In genomic region chr2:16546128-16546754, GRCh38 we compare ENCODE assay signal across 3 cellular contexts.
TF ChIP-seq lines count a peak whose summit lies in the region.

No MANE protein-coding gene starts in this region.

TF ChIP-seq in GM23338, 12 proteins besides CTCF, POLR2A, EP300 and RAD21 (continued from another document):
- peak; percentile 92 for TF ChIP-seq REST (IDR thresholded peaks at IDR 0.05; ENCODE audit: unreplicated experiment)

TF ChIP-seq in endothelial cell of umbilical vein, 7 proteins besides CTCF, POLR2A, EP300 and RAD21 (continued from another document):
- TF ChIP-seq MYC (IDR thresholded peaks at IDR 0.05; ENCODE audit: low read depth, low read length) = no peak
- no peak for TF ChIP-seq POLR2AphosphoS5 (IDR thresholded peaks at IDR 0.05; ENCODE audit: insufficient read depth, low read depth, low read length)
- TF ChIP-seq FOS (IDR thresholded peaks at IDR 0.05; ENCODE audit: borderline replicate concordance, insufficient read depth, low read length) = no peak

TF ChIP-seq in neural cell, 6 proteins besides CTCF, POLR2A, EP300 and RAD21 (continued from another document):
- TF ChIP-seq REST (IDR thresholded peaks at IDR 0.05; ENCODE audit: borderline replicate concordance) = peak; percentile 66
